ENCODE assay signal across 20 cellular contexts in genomic region chr2:198073253-198073652, GRCh38.
"Had no signal": no experiment of that assay in that cellular context is flagged by ENCODE, and none has a peak within 500 bp of the region (broad histone marks: within the 10 kb centered on the region; RNA-seq: fewer than 3 reads in every experiment).

No MANE protein-coding gene starts in this region.

- H3K9me3 Mint-ChIP-seq: endodermal cell; memory B cell; mesothelial cell of epicardium; neural crest cell; stimulated activated naive B cell treated with anti-CD40 and anti-IgM and Interleukin-4, amounts not matched to agents 10 μg/mL and 1 μg/mL and 100 μg/mL, for 72 hours; stimulated activated naive CD8-positive, alpha-beta T cell treated with anti-CD3 and anti-CD28 coated beads, Interleukin-15, amount 100 ng/mL, for 72 hours had no signal

- H3K27me3 Mint-ChIP-seq: memory B cell; stimulated activated naive B cell treated with anti-CD40 and anti-IgM and Interleukin-4, amounts not matched to agents 10 μg/mL and 1 μg/mL and 100 μg/mL, for 72 hours; stimulated activated naive CD8-positive, alpha-beta T cell treated with anti-CD3 and anti-CD28 coated beads, Interleukin-15, amount 100 ng/mL, for 72 hours had no signal

- H3K4me1 Mint-ChIP-seq: endodermal cell; memory B cell; natural killer cell; neural crest cell; stimulated activated naive B cell treated with anti-CD40 and anti-IgM and Interleukin-4, amounts not matched to agents 10 μg/mL and 1 μg/mL and 100 μg/mL, for 72 hours; stimulated activated naive CD8-positive, alpha-beta T cell treated with anti-CD3 and anti-CD28 coated beads, Interleukin-15, amount 100 ng/mL, for 72 hours had no signal

- DNase-seq: effector CD4-positive, alpha-beta T cell; endodermal cell; erythroblast; foreskin keratinocyte; kidney; left cardiac atrium; left ventricle myocardium inferior; lower lobe of right lung; natural killer cell; ovary; sigmoid colon; stimulated activated CD4-positive, alpha-beta T cell treated with anti-CD3 and anti-CD28 coated beads, Interleukin-2, amount 100 ng/mL, for 24 hours; stimulated activated CD4-positive, alpha-beta T cell treated with anti-CD3 and anti-CD28 coated beads, Interleukin-4, amount 100 ng/mL, for 4 hours; stimulated activated naive B cell treated with anti-CD40 and anti-IgM and Interleukin-4, amounts not matched to agents 10 μg/mL and 1 μg/mL and 100 μg/mL, for 72 hours; stimulated activated naive CD8-positive, alpha-beta T cell treated with anti-CD3 and anti-CD28 coated beads, Interleukin-15, amount 100 ng/mL, for 72 hours; testis; transverse colon had no signal

- H3K4me3 Mint-ChIP-seq: endodermal cell; memory B cell; mesothelial cell of epicardium; natural killer cell; neural crest cell; stimulated activated naive B cell treated with anti-CD40 and anti-IgM and Interleukin-4, amounts not matched to agents 10 μg/mL and 1 μg/mL and 100 μg/mL, for 72 hours; stimulated activated naive CD8-positive, alpha-beta T cell treated with anti-CD3 and anti-CD28 coated beads, Interleukin-15, amount 100 ng/mL, for 72 hours had no signal

- H3K36me3 Mint-ChIP-seq: memory B cell; mesothelial cell of epicardium; natural killer cell; stimulated activated naive B cell treated with anti-CD40 and anti-IgM and Interleukin-4, amounts not matched to agents 10 μg/mL and 1 μg/mL and 100 μg/mL, for 72 hours had no signal

- ATAC-seq: foreskin keratinocyte; left cardiac atrium; lower lobe of right lung; natural killer cell; stimulated activated naive B cell treated with anti-CD40 and anti-IgM and Interleukin-4, amounts not matched to agents 10 μg/mL and 1 μg/mL and 100 μg/mL, for 72 hours; stimulated activated naive CD8-positive, alpha-beta T cell treated with anti-CD3 and anti-CD28 coated beads, Interleukin-15, amount 100 ng/mL, for 72 hours had no signal

- H3K27ac Mint-ChIP-seq: endodermal cell; memory B cell; mesothelial cell of epicardium; natural killer cell; stimulated activated naive B cell treated with anti-CD40 and anti-IgM and Interleukin-4, amounts not matched to agents 10 μg/mL and 1 μg/mL and 100 μg/mL, for 72 hours; stimulated activated naive CD8-positive, alpha-beta T cell treated with anti-CD3 and anti-CD28 coated beads, Interleukin-15, amount 100 ng/mL, for 72 hours had no signal
